Comparison of ENCODE assay signal across 17 cellular contexts in genomic region chr17:83186226-83186625, GRCh38.
DNase-seq lines count a peak whose midpoint lies in the region; ATAC-seq and TF ChIP-seq lines count a peak whose summit lies in the region.
"Had no signal": no experiment of that assay in that cellular context is flagged by ENCODE, and none has a peak within 500 bp of the region (broad histone marks: within the 10 kb centered on the region; RNA-seq: fewer than 3 reads in every experiment).

No MANE protein-coding gene starts in this region.

- H3K4me3 ChIP-seq in RWPE2 (ENCODE audit: severe bottlenecking) (no peak overlapping the region), right cardiac atrium (ENCODE audit: low read length) (no peak overlapping the region), psoas muscle (no peak overlapping the region)
- H3K4me3 ChIP-seq: esophagus squamous epithelium had no signal

- peaks cover 12% of the 10 kb centered on the region for H3K4me1 Mint-ChIP-seq in activated CD8-positive, alpha-beta T cell treated with anti-CD3 and anti-CD28 coated beads, Interleukin-2, amount 10 ng/mL, durations not matched to agents 7 days and 5 days (ENCODE audit: low read depth)
- no peaks in the 10 kb centered on the region for H3K4me1 Mint-ChIP-seq in activated CD8-positive, alpha-beta T cell treated with anti-CD3 and anti-CD28 coated beads for 36 hours (ENCODE audit: low read depth)
- H3K4me1 Mint-ChIP-seq in Calu3 (ENCODE audit: low read depth, unreplicated experiment) = no peaks in the 10 kb centered on the region
- H3K4me1 Mint-ChIP-seq: activated naive CD8-positive, alpha-beta T cell treated with anti-CD3 and anti-CD28 coated beads for 36 hours had no signal

- no peaks in the 10 kb centered on the region for H3K36me3 ChIP-seq in RWPE2 (ENCODE audit: low read depth)
- H3K36me3 ChIP-seq in psoas muscle (ENCODE audit: insufficient read depth in 1 of 2, low read depth in 1 of 2) = no peaks in the 10 kb centered on the region
- H3K36me3 ChIP-seq: esophagus squamous epithelium had no signal

- DNase-seq in activated CD8-positive, alpha-beta T cell treated with anti-CD3 and anti-CD28 coated beads, Interleukin-2, amount 10 ng/mL, durations not matched to agents 7 days and 5 days = peak; percentile 15
- no peak for DNase-seq in activated CD8-positive, alpha-beta T cell treated with anti-CD3 and anti-CD28 coated beads for 36 hours
- peak; percentile 40 for DNase-seq in RWPE2 (ENCODE audit: low spot score)
- peak; percentile 24 to 65 (median 55) for DNase-seq in right cardiac atrium
- peak; percentile 14 to 24 for DNase-seq in psoas muscle
- DNase-seq in HCEC 1CT = no peak
- no peak for DNase-seq in stimulated activated naive CD4-positive, alpha-beta T cell treated with Interleukin-2 at 50 U/mL for 16 hours (lab: John Stamatoyannopoulos, UW)
- no peak for DNase-seq in Calu3
- DNase-seq: activated CD4-positive, alpha-beta T cell treated with anti-CD3 and anti-CD28 coated beads, Interleukin-2, amount 10 ng/mL, durations not matched to agents 24 days and 14 days; activated naive CD8-positive, alpha-beta T cell treated with anti-CD3 and anti-CD28 coated beads for 36 hours; DMS 273 treated with DMSO at 0.1 percent for 48 hours; esophagus squamous epithelium; NCI-H1092; NCI-H226; stimulated activated CD4-positive, alpha-beta T cell treated with anti-CD3 and anti-CD28 coated beads, Interleukin-15, amount 100 ng/mL, for 24 hours; T-helper 1 cell had no signal

- H3K4me1 ChIP-seq in RWPE2 (ENCODE audit: insufficient read depth, poor library complexity, severe bottlenecking) (no peaks in the 10 kb centered on the region), right cardiac atrium (ENCODE audit: control insufficient read depth, insufficient read depth, low read length) (peaks cover 5% of the 10 kb centered on the region), psoas muscle (no peaks in the 10 kb centered on the region)

- no peak for TF ChIP-seq CTCF in activated CD8-positive, alpha-beta T cell treated with anti-CD3 and anti-CD28 coated beads for 36 hours (IDR thresholded peaks at IDR 0.05)
- no peak for TF ChIP-seq CTCF in RWPE2 (IDR thresholded peaks at IDR 0.05; ENCODE audit: poor library complexity, severe bottlenecking)
- TF ChIP-seq CTCF in psoas muscle (IDR thresholded peaks at IDR 0.05) = no peak
- no peak for TF ChIP-seq CTCF in Calu3 (IDR thresholded peaks at IDR 0.05; ENCODE audit: unreplicated experiment)

- H3K36me3 Mint-ChIP-seq in activated CD8-positive, alpha-beta T cell treated with anti-CD3 and anti-CD28 coated beads, Interleukin-2, amount 10 ng/mL, durations not matched to agents 7 days and 5 days (ENCODE audit: low read depth) = no peaks in the 10 kb centered on the region
- no peaks in the 10 kb centered on the region for H3K36me3 Mint-ChIP-seq in activated CD8-positive, alpha-beta T cell treated with anti-CD3 and anti-CD28 coated beads for 36 hours (ENCODE audit: low read depth)
- H3K36me3 Mint-ChIP-seq in Calu3 (ENCODE audit: insufficient read depth, unreplicated experiment) = peaks cover 4% of the 10 kb centered on the region
- H3K36me3 Mint-ChIP-seq: activated naive CD8-positive, alpha-beta T cell treated with anti-CD3 and anti-CD28 coated beads for 36 hours had no signal

- POLR2A ChIA-PET in activated CD8-positive, alpha-beta T cell treated with anti-CD3 and anti-CD28 coated beads, Interleukin-2, amount 10 ng/mL, durations not matched to agents 7 days and 5 days (lab: Charles Lee) = no interaction called here
- POLR2A ChIA-PET in activated CD8-positive, alpha-beta T cell treated with anti-CD3 and anti-CD28 coated beads for 36 hours (lab: Charles Lee) = interaction anchor here (0.7 kb wide), 1 partner anchor 14 kb away, joined by 3 read pairs; no protein-coding TSS in a partner anchor

- H3K27me3 ChIP-seq in RWPE2 (ENCODE audit: insufficient read depth, poor library complexity, severe bottlenecking) (no peaks in the 10 kb centered on the region), right cardiac atrium (ENCODE audit: control insufficient read depth, insufficient read depth) (no peaks in the 10 kb centered on the region), psoas muscle (ENCODE audit: insufficient read depth in 3 of 3, low read length in 2 of 3) (peaks cover 0 to 20% (median 0%) of the 10 kb centered on the region in 3 donors)

- CTCF ChIA-PET in activated CD8-positive, alpha-beta T cell treated with anti-CD3 and anti-CD28 coated beads, Interleukin-2, amount 10 ng/mL, durations not matched to agents 7 days and 5 days (lab: Charles Lee) = interaction anchor here (0.5 kb wide), 1 partner anchor 39 kb away, joined by 3 read pairs; no protein-coding TSS in a partner anchor
- CTCF ChIA-PET in activated CD8-positive, alpha-beta T cell treated with anti-CD3 and anti-CD28 coated beads for 36 hours (lab: Charles Lee) = no interaction called here
- CTCF ChIA-PET in Calu3 (lab: Charles Lee) = no interaction called here

- peaks cover 12% of the 10 kb centered on the region for H3K27me3 Mint-ChIP-seq in activated CD8-positive, alpha-beta T cell treated with anti-CD3 and anti-CD28 coated beads, Interleukin-2, amount 10 ng/mL, durations not matched to agents 7 days and 5 days (ENCODE audit: low read depth)
- no peaks in the 10 kb centered on the region for H3K27me3 Mint-ChIP-seq in activated CD8-positive, alpha-beta T cell treated with anti-CD3 and anti-CD28 coated beads for 36 hours
- H3K27me3 Mint-ChIP-seq in Calu3 (ENCODE audit: unreplicated experiment) = peaks cover 58% of the 10 kb centered on the region
- H3K27me3 Mint-ChIP-seq: activated naive CD8-positive, alpha-beta T cell treated with anti-CD3 and anti-CD28 coated beads for 36 hours had no signal

- no peak overlapping the region for H3K27ac Mint-ChIP-seq in activated CD8-positive, alpha-beta T cell treated with anti-CD3 and anti-CD28 coated beads, Interleukin-2, amount 10 ng/mL, durations not matched to agents 7 days and 5 days
- H3K27ac Mint-ChIP-seq in activated CD8-positive, alpha-beta T cell treated with anti-CD3 and anti-CD28 coated beads for 36 hours = no peak overlapping the region
- H3K27ac Mint-ChIP-seq in Calu3 (ENCODE audit: unreplicated experiment) = no peak overlapping the region
- H3K27ac Mint-ChIP-seq: activated CD4-positive, alpha-beta T cell treated with anti-CD3 and anti-CD28 coated beads, Interleukin-2, amount 10 ng/mL, durations not matched to agents 24 days and 14 days; activated naive CD8-positive, alpha-beta T cell treated with anti-CD3 and anti-CD28 coated beads for 36 hours had no signal

- H3K4me3 Mint-ChIP-seq in activated CD8-positive, alpha-beta T cell treated with anti-CD3 and anti-CD28 coated beads, Interleukin-2, amount 10 ng/mL, durations not matched to agents 7 days and 5 days = no peak overlapping the region
- H3K4me3 Mint-ChIP-seq in activated CD8-positive, alpha-beta T cell treated with anti-CD3 and anti-CD28 coated beads for 36 hours = no peak overlapping the region
- H3K4me3 Mint-ChIP-seq in Calu3 (ENCODE audit: low read depth, unreplicated experiment) = no peak overlapping the region
- H3K4me3 Mint-ChIP-seq: activated CD4-positive, alpha-beta T cell treated with anti-CD3 and anti-CD28 coated beads, Interleukin-2, amount 10 ng/mL, durations not matched to agents 24 days and 14 days; activated naive CD8-positive, alpha-beta T cell treated with anti-CD3 and anti-CD28 coated beads for 36 hours had no signal

- H3K9me3 ChIP-seq in RWPE2 (ENCODE audit: severe bottlenecking) = no peaks in the 10 kb centered on the region
- no peaks in the 10 kb centered on the region for H3K9me3 ChIP-seq in right cardiac atrium (ENCODE audit: control insufficient read depth, low read length)
- H3K9me3 ChIP-seq in psoas muscle = no peaks in the 10 kb centered on the region

- intact Hi-C loops in activated CD8-positive, alpha-beta T cell treated with anti-CD3 and anti-CD28 coated beads for 36 hours (cut with micrococcal nuclease) = no loop called here
- intact Hi-C loops in right cardiac atrium (cut with DNase I) = no loop called here
- intact Hi-C loops in psoas muscle (cut with DNase I) = no loop called here
- intact Hi-C loops in Calu3 (cut with micrococcal nuclease; ENCODE audit: unreplicated experiment) = no loop called here

- no peak for ATAC-seq in activated CD8-positive, alpha-beta T cell treated with anti-CD3 and anti-CD28 coated beads, Interleukin-2, amount 10 ng/mL, durations not matched to agents 7 days and 5 days
- ATAC-seq in activated CD8-positive, alpha-beta T cell treated with anti-CD3 and anti-CD28 coated beads for 36 hours = no peak
- no peak for ATAC-seq in RWPE2 (ENCODE audit: low read depth)
- ATAC-seq in right cardiac atrium = no peak
- ATAC-seq in psoas muscle = no peak

- 36% methylated on average over 4 of the region's 4 CpGs for WGBS in right cardiac atrium
- WGBS in psoas muscle, 3 donors = 23 to 25% (median 24%) methylated on average over 4 of the region's 4 CpGs

- H3K27ac ChIP-seq in RWPE2 (ENCODE audit: poor library complexity, severe bottlenecking) = no peak overlapping the region
- H3K27ac ChIP-seq in right cardiac atrium (ENCODE audit: low read length) = no peak overlapping the region
- H3K27ac ChIP-seq in psoas muscle = no peak overlapping the region
- H3K27ac ChIP-seq: esophagus squamous epithelium, parathyroid adenoma had no signal

- no TSS peak for BruUV-seq in Calu3 (replicated peaks; lab: Mats Ljungman, UMichigan)

- H3K9me3 Mint-ChIP-seq in activated CD8-positive, alpha-beta T cell treated with anti-CD3 and anti-CD28 coated beads, Interleukin-2, amount 10 ng/mL, durations not matched to agents 7 days and 5 days (ENCODE audit: insufficient read depth) = no peaks in the 10 kb centered on the region
- H3K9me3 Mint-ChIP-seq in activated CD8-positive, alpha-beta T cell treated with anti-CD3 and anti-CD28 coated beads for 36 hours = no peaks in the 10 kb centered on the region
- H3K9me3 Mint-ChIP-seq in Calu3 (ENCODE audit: low read depth, unreplicated experiment) = peaks cover 10% of the 10 kb centered on the region

Comparison
In these comparisons a context has a peak if more than half of its experiments do, and no peak if none do; other contexts are left out.
1. DNase-seq: peak in activated CD8-positive, alpha-beta T cell treated with anti-CD3 and anti-CD28 coated beads, Interleukin-2, amount 10 ng/mL, durations not matched to agents 7 days and 5 days (single experiment), RWPE2 (single experiment), right cardiac atrium (3 of 3) and psoas muscle (2 of 2); none in activated CD8-positive, alpha-beta T cell treated with anti-CD3 and anti-CD28 coated beads for 36 hours (single experiment), HCEC 1CT (single experiment), stimulated activated naive CD4-positive, alpha-beta T cell treated with Interleukin-2 at 50 U/mL for 16 hours (single experiment) and Calu3 (single experiment).